In the genomic region with DNA sequence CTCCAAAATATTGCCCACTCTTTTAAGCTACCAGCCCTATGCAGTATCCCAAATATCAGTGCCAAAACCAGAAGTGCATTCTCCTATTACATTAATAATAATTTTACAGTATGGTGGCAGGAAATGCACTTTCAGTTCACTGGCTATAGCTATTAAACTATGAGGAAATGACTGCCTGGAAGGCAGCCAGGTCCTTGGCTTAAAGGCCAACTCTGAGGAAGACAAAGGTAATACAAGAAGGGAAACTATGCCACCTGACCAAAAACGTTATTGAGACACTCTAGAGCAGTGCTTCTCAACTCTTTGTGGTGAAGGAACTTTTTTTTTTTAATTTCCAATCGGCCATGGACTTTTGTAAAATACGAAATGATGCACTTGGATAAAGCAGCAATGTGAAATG, we compare ENCODE assay signal across 13 cellular contexts.
DNase-seq lines count a peak whose midpoint lies in the region; ATAC-seq, FAIRE-seq and TF ChIP-seq lines count a peak whose summit lies in the region.
"Had no signal": no experiment of that assay in that cellular context is flagged by ENCODE, and none has a peak within 500 bp of the region (broad histone marks: within the 10 kb centered on the region; RNA-seq: fewer than 3 reads in every experiment).

No MANE protein-coding gene starts in this region.

- H3K4me1 ChIP-seq in right lobe of liver (peaks cover 0 to 2% (median 0%) of the 10 kb centered on the region in 4 donors), HepG2 (ENCODE audit: insufficient read depth, low read length) (no peaks in the 10 kb centered on the region), OCI-LY7 (ENCODE audit: insufficient read depth, low read length, poor library complexity, severe bottlenecking) (no peaks in the 10 kb centered on the region)

- no peak overlapping the region for H3K9ac ChIP-seq in HepG2 (ENCODE audit: insufficient read depth, low read depth, low read length)

- no peak for TF ChIP-seq RAD21 in HepG2 (CRISPR knock-in tag; IDR thresholded peaks at IDR 0.05)

- no peak for FAIRE-seq in HepG2 (lab: Jason Lieb, UNC)
- FAIRE-seq: colon had no signal

- H3K79me2 ChIP-seq in HepG2 (ENCODE audit: insufficient read depth, low read length) (no peaks in the 10 kb centered on the region), OCI-LY7 (ENCODE audit: insufficient read depth, low read depth, low read length) (no peaks in the 10 kb centered on the region)

- DNase-seq in right lobe of liver (peak in 1 of 3 donors; percentile 44), HepG2 (ENCODE audit: low spot score) (no peak), NCI-H226 (peak; percentile 26), fibroblast of mammary gland (ENCODE audit: low read depth) (peak; percentile 1), ureter (ENCODE audit: low spot score) (peak; percentile 49), OCI-LY7 (ENCODE audit: low spot score) (no peak)
- DNase-seq: activated CD8-positive, alpha-beta memory T cell treated with anti-CD3 and anti-CD28 coated beads for 24 hours; MV-4-11; nucleus accumbens; stimulated activated naive B cell treated with anti-CD40 and anti-IgM and Interleukin-4, amounts not matched to agents 10 μg/mL and 1 μg/mL and 100 μg/mL, for 72 hours had no signal

- in situ Hi-C loops in HepG2 (cut with HindIII; ENCODE audit: extremely low pct_ligation_motif_present, low pct_unique_long_range_greater_than_20kb): no loop called here

- TF ChIP-seq CTCF in right lobe of liver (IDR thresholded peaks at IDR 0.05): no peak
- no peak for TF ChIP-seq CTCF in HepG2 (CRISPR knock-in tag; IDR thresholded peaks at IDR 0.05)
- no peak for TF ChIP-seq CTCF in fibroblast of mammary gland (conservative IDR thresholded peaks at IDR 0.05; ENCODE audit: control insufficient read depth, insufficient read depth, low read depth, low read length)
- no peak for TF ChIP-seq CTCF in OCI-LY7 (conservative IDR thresholded peaks at IDR 0.05; ENCODE audit: low read length)

- H3K4me2 ChIP-seq in HepG2 (ENCODE audit: low read depth, low read length): no peak overlapping the region
- H3K4me2 ChIP-seq in OCI-LY7 (ENCODE audit: low read length): no peak overlapping the region

- TF ChIP-seq EP300 in HepG2 (IDR thresholded peaks at IDR 0.05; ENCODE audit: low read depth in 2 of 2, low read length in 2 of 2): no peak
- TF ChIP-seq EP300 in HepG2 (CRISPR knock-in tag; IDR thresholded peaks at IDR 0.05; ENCODE audit: borderline replicate concordance): no peak

- no peaks in the 10 kb centered on the region for H3K9me2 ChIP-seq in OCI-LY7 (ENCODE audit: insufficient read depth, low read length)

- H4K20me1 ChIP-seq in HepG2 (ENCODE audit: insufficient read depth, low read length) (no peaks in the 10 kb centered on the region), OCI-LY7 (ENCODE audit: insufficient read depth, low read length) (no peaks in the 10 kb centered on the region)

- POLR2A ChIA-PET in HepG2 (lab: Yijun Ruan, JAX): no interaction called here
- POLR2A ChIA-PET in OCI-LY7 (lab: Charles Lee): no interaction called here

- H3K27ac ChIP-seq in right lobe of liver (no peak overlapping the region), HepG2 (ENCODE audit: extremely low read length, insufficient read depth, low read length) (no peak overlapping the region), OCI-LY7 (ENCODE audit: low read depth, low read length, poor library complexity, severe bottlenecking) (no peak overlapping the region)

- CTCF ChIA-PET in HepG2 (lab: Yijun Ruan, JAX; ENCODE audit: low intra/inter-chr PET ratio, low total read pairs): no interaction called here
- CTCF ChIA-PET in OCI-LY7 (lab: Charles Lee; ENCODE audit: unreplicated experiment): no interaction called here

- no peaks in the 10 kb centered on the region for H3K9me3 ChIP-seq in right lobe of liver
- peaks cover 43% of the 10 kb centered on the region for H3K9me3 ChIP-seq in HepG2 (ENCODE audit: low read length)
- no peaks in the 10 kb centered on the region for H3K9me3 ChIP-seq in OCI-LY7 (ENCODE audit: low read length)

- H2AFZ ChIP-seq in HepG2 (ENCODE audit: low read length) (no peak overlapping the region), OCI-LY7 (ENCODE audit: low read length) (no peak overlapping the region)

- WGBS in right lobe of liver (ENCODE audit: insufficient coverage, low coverage, low lambda C conversion rate, missing lambda C conversion rate): 26% methylated on average over 3 of the region's 3 CpGs
- 3% methylated on average over 3 of the region's 3 CpGs for WGBS in HepG2 (ENCODE audit: low lambda C conversion rate)

- ATAC-seq in right lobe of liver (peak; percentile 29 to 52 (median 34)), HepG2 (no peak), GM21526 (IDR thresholded peaks at IDR 0.05; ENCODE audit: low FRiP score, unreplicated experiment) (no peak), HG02885 (IDR thresholded peaks at IDR 0.05; ENCODE audit: poor library complexity, unreplicated experiment) (no peak)
- ATAC-seq: stimulated activated naive B cell treated with anti-CD40 and anti-IgM and Interleukin-4, amounts not matched to agents 10 μg/mL and 1 μg/mL and 100 μg/mL, for 72 hours had no signal

- intact Hi-C loops in right lobe of liver (cut with DNase I): no loop called here
- intact Hi-C loops in HepG2 (cut with micrococcal nuclease; ENCODE audit: unreplicated experiment): no loop called here
- intact Hi-C loops in OCI-LY7 (cut with micrococcal nuclease; ENCODE audit: unreplicated experiment): no loop called here

- TF ChIP-seq POLR2A in right lobe of liver (IDR thresholded peaks at IDR 0.05) (no peak), HepG2 (IDR thresholded peaks at IDR 0.05; ENCODE audit: insufficient read depth in 1 of 2, low read depth in 2 of 2, low read length in 2 of 2) (no peak)

- H3K4me3 ChIP-seq in right lobe of liver (no peak overlapping the region), HepG2 (replicated peaks in 1 of 3; ENCODE audit: insufficient read depth in 1 of 3, low read depth in 2 of 3, low read length in 3 of 3) (no peak overlapping the region), fibroblast of mammary gland (ENCODE audit: control insufficient read depth, low read depth, low read length) (no peak overlapping the region), OCI-LY7 (ENCODE audit: low read depth, low read length, poor library complexity, severe bottlenecking) (no peak overlapping the region)

- no peaks in the 10 kb centered on the region for H3K36me3 ChIP-seq in right lobe of liver
- no peaks in the 10 kb centered on the region for H3K36me3 ChIP-seq in HepG2 (replicated peaks in 1 of 2; ENCODE audit: control insufficient read depth in 1 of 2, insufficient read depth in 2 of 2, low read length in 2 of 2)
- no peaks in the 10 kb centered on the region for H3K36me3 ChIP-seq in OCI-LY7 (ENCODE audit: insufficient read depth, low read length)

- H3K27me3 ChIP-seq in right lobe of liver (no peaks in the 10 kb centered on the region), HepG2 (ENCODE audit: control insufficient read depth in 1 of 2, insufficient read depth in 2 of 2, low read length in 2 of 2) (no peaks in the 10 kb centered on the region)

- BruUV-seq in HepG2 (replicated peaks; lab: Mats Ljungman, UMichigan) (no TSS peak), OCI-LY7 (replicated peaks; lab: Mats Ljungman, UMichigan) (no TSS peak)

TF ChIP-seq in HepG2, 621 proteins besides CTCF, POLR2A, EP300 and RAD21:
- TF ChIP-seq CENPX (CRISPR knock-in tag; IDR thresholded peaks at IDR 0.05) (no peak), ZNF780A (CRISPR knock-in tag; IDR thresholded peaks at IDR 0.05) (no peak), ARNTL (CRISPR knock-in tag; IDR thresholded peaks at IDR 0.05) (no peak), ZNF292 (CRISPR knock-in tag; IDR thresholded peaks at IDR 0.05; ENCODE audit: borderline replicate concordance, low read depth) (no peak), TCF12 (IDR thresholded peaks at IDR 0.05) (no peak), TCF12 (CRISPR knock-in tag; IDR thresholded peaks at IDR 0.05) (no peak), ZNF572 (CRISPR knock-in tag; IDR thresholded peaks at IDR 0.05) (no peak), ZNF30 (CRISPR knock-in tag; IDR thresholded peaks at IDR 0.05) (no peak), JUND (CRISPR knock-in tag; IDR thresholded peaks at IDR 0.05) (no peak), ZBTB46 (CRISPR knock-in tag; IDR thresholded peaks at IDR 0.05; ENCODE audit: borderline replicate concordance) (no peak), NFIB (CRISPR knock-in tag; IDR thresholded peaks at IDR 0.05; ENCODE audit: borderline replicate concordance) (no peak), GZF1 (CRISPR knock-in tag; IDR thresholded peaks at IDR 0.05) (no peak)

Comparison
In these comparisons a context has a peak if more than half of its experiments do, and no peak if none do; other contexts are left out.
1. ATAC-seq: peak in right lobe of liver (4 of 4); none in HepG2 (single experiment), GM21526 (single experiment) and HG02885 (single experiment).
2. DNase-seq: peak in NCI-H226 (single experiment), fibroblast of mammary gland (single experiment) and ureter (single experiment); none in HepG2 (single experiment) and OCI-LY7 (single experiment).